Comparison of ENCODE assay signal across 14 cellular contexts in the genomic region with DNA sequence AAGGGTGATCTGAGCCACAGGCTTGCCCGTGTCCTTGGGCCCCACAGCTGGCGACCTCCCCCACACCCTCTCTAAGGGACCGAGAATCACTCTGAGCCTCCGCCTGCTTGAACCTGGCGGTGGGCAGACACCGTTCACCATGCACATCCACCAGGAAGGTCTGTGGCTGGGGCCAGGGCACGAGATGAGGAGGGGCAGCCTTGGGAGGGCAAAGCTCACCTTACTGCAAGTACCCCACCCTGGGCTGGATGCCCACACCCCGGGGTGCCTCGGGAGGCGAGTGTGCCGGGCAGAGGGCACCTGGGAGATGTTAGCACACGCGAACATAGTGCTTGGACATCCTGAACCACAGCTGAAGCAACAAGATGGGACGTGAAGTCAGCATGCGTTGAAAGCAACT.
A peak's percentile ranks its signal among the peaks of the same experiment; 100 is the strongest.
DNase-seq lines count a peak whose midpoint lies in the region; ATAC-seq and TF ChIP-seq lines count a peak whose summit lies in the region.
"Had no signal": no experiment of that assay in that cellular context is flagged by ENCODE, and none has a peak within 500 bp of the region (broad histone marks: within the 10 kb centered on the region; RNA-seq: fewer than 3 reads in every experiment).

No MANE protein-coding gene starts in this region.

- peaks cover 10% of the 10 kb centered on the region for H3K4me1 ChIP-seq in endodermal cell (ENCODE audit: control insufficient read depth, insufficient read depth, low read length)

- TF ChIP-seq CTCF in HFFc6 (IDR thresholded peaks at IDR 0.05), result no peak
- TF ChIP-seq CTCF in activated CD8-positive, alpha-beta T cell treated with anti-CD3 and anti-CD28 coated beads for 36 hours (IDR thresholded peaks at IDR 0.05), result no peak
- no peak for TF ChIP-seq CTCF in endodermal cell (conservative IDR thresholded peaks at IDR 0.05)

- ATAC-seq in activated CD8-positive, alpha-beta T cell treated with anti-CD3 and anti-CD28 coated beads for 36 hours, result no peak
- ATAC-seq in GM18867 (IDR thresholded peaks at IDR 0.05; ENCODE audit: unreplicated experiment), result no peak

- WGBS in endodermal cell (ENCODE audit: insufficient coverage in 1 of 2, insufficient read length in 1 of 2), 2 experiments, result 93 to 94% methylated on average over 6 to 15 of the region's 15 CpGs

- H3K27me3 Mint-ChIP-seq in T-helper 2 cell treated with Interferon-gamma antibody and Interleukin-4, amounts not matched to agents 5 μg/mL and 100 μg/mL, for 36 hours (ENCODE audit: low read depth), result no peaks in the 10 kb centered on the region
- H3K27me3 Mint-ChIP-seq in HFFc6 (ENCODE audit: insufficient read depth) (no peaks in the 10 kb centered on the region; the same call in none of the 2 replicates), endodermal cell (ENCODE audit: insufficient read depth) (no peaks in the 10 kb centered on the region)
- H3K27me3 Mint-ChIP-seq in activated CD8-positive, alpha-beta T cell treated with anti-CD3 and anti-CD28 coated beads for 36 hours, result no peaks in the 10 kb centered on the region

- H3K9me3 Mint-ChIP-seq in T-helper 2 cell treated with Interferon-gamma antibody and Interleukin-4, amounts not matched to agents 5 μg/mL and 100 μg/mL, for 36 hours, result peaks cover 12% of the 10 kb centered on the region
- H3K9me3 Mint-ChIP-seq in HFFc6 (peaks cover 5% of the 10 kb centered on the region; the same call in 1 of the 2 replicates), endodermal cell (peaks cover 11% of the 10 kb centered on the region)
- H3K9me3 Mint-ChIP-seq in activated CD8-positive, alpha-beta T cell treated with anti-CD3 and anti-CD28 coated beads for 36 hours, result peaks cover 6% of the 10 kb centered on the region

- peak overlapping the region; percentile 24 for H3K4me3 Mint-ChIP-seq in T-helper 2 cell treated with Interferon-gamma antibody and Interleukin-4, amounts not matched to agents 5 μg/mL and 100 μg/mL, for 36 hours
- H3K4me3 Mint-ChIP-seq in HFFc6, result peak overlapping the region; percentile 17
- no peak overlapping the region for H3K4me3 Mint-ChIP-seq in activated CD8-positive, alpha-beta T cell treated with anti-CD3 and anti-CD28 coated beads for 36 hours
- H3K4me3 Mint-ChIP-seq in endodermal cell, result no peak overlapping the region

- H3K4me3 ChIP-seq in endodermal cell (ENCODE audit: low read length), result no peak overlapping the region

- H3K27ac ChIP-seq in endodermal cell (ENCODE audit: low read depth, low read length), result no peak overlapping the region

- POLR2A ChIA-PET in activated CD8-positive, alpha-beta T cell treated with anti-CD3 and anti-CD28 coated beads for 36 hours (lab: Charles Lee), result no interaction called here

- CTCF ChIA-PET in activated CD8-positive, alpha-beta T cell treated with anti-CD3 and anti-CD28 coated beads for 36 hours (lab: Charles Lee), result no interaction called here

- H3K27me3 ChIP-seq in endodermal cell (ENCODE audit: control insufficient read depth, insufficient read depth, low read length, poor library complexity, severe bottlenecking), result no peaks in the 10 kb centered on the region

- H3K36me3 ChIP-seq in endodermal cell (ENCODE audit: control insufficient read depth, insufficient read depth, low read length), result peaks cover 2% of the 10 kb centered on the region

- H3K27ac Mint-ChIP-seq in T-helper 2 cell treated with Interferon-gamma antibody and Interleukin-4, amounts not matched to agents 5 μg/mL and 100 μg/mL, for 36 hours, result peak overlapping the region; percentile 69
- H3K27ac Mint-ChIP-seq in HFFc6 (0 out of 2 replicates have a peak overlapping the region, but pooled peaks have one; percentile 51), endodermal cell (peak overlapping the region; percentile 44)
- peak overlapping the region; percentile 11 for H3K27ac Mint-ChIP-seq in activated CD8-positive, alpha-beta T cell treated with anti-CD3 and anti-CD28 coated beads for 36 hours

- H3K9ac ChIP-seq in endodermal cell (ENCODE audit: extremely low read depth, low read length, poor library complexity, severe bottlenecking), result no peak overlapping the region

- H3K36me3 Mint-ChIP-seq in T-helper 2 cell treated with Interferon-gamma antibody and Interleukin-4, amounts not matched to agents 5 μg/mL and 100 μg/mL, for 36 hours (ENCODE audit: low read depth), result peaks cover 39% of the 10 kb centered on the region
- H3K36me3 Mint-ChIP-seq in HFFc6 (ENCODE audit: low read depth) (peaks cover 11% of the 10 kb centered on the region; the same call in 1 of the 2 replicates), endodermal cell (ENCODE audit: low read depth) (peaks cover 14% of the 10 kb centered on the region)
- H3K36me3 Mint-ChIP-seq in activated CD8-positive, alpha-beta T cell treated with anti-CD3 and anti-CD28 coated beads for 36 hours (ENCODE audit: low read depth), result peaks cover 11% of the 10 kb centered on the region

- H3K9me3 ChIP-seq in endodermal cell (ENCODE audit: control insufficient read depth, low read length), result no peaks in the 10 kb centered on the region

- intact Hi-C loops in activated CD8-positive, alpha-beta T cell treated with anti-CD3 and anti-CD28 coated beads for 36 hours (cut with micrococcal nuclease), result no loop called here

- no peak for DNase-seq in T-helper 2 cell treated with Interferon-gamma antibody and Interleukin-4, amounts not matched to agents 5 μg/mL and 100 μg/mL, for 36 hours (ENCODE audit: low spot score)
- DNase-seq in T-helper 2 cell (no peak), HFFc6 (no peak), endodermal cell (no peak), OCI-M1 (lab: John Stamatoyannopoulos, UW) (no peak), retina (no peak)
- DNase-seq in activated CD8-positive, alpha-beta T cell treated with anti-CD3 and anti-CD28 coated beads for 36 hours, result no peak
- DNase-seq: 8988T, GOT3, NCI-H1930, NCI-H2171, NCI-H82, SIG-M5 had no signal

- H3K4me1 Mint-ChIP-seq in T-helper 2 cell treated with Interferon-gamma antibody and Interleukin-4, amounts not matched to agents 5 μg/mL and 100 μg/mL, for 36 hours (ENCODE audit: low read depth), result peaks cover 21% of the 10 kb centered on the region
- peaks cover 40% of the 10 kb centered on the region for H3K4me1 Mint-ChIP-seq in HFFc6 (ENCODE audit: low read depth)
- peaks cover 14% of the 10 kb centered on the region for H3K4me1 Mint-ChIP-seq in activated CD8-positive, alpha-beta T cell treated with anti-CD3 and anti-CD28 coated beads for 36 hours (ENCODE audit: low read depth)
- H3K4me1 Mint-ChIP-seq in endodermal cell, result peaks cover 7% of the 10 kb centered on the region

Comparison
In these comparisons a context has a peak if more than half of its experiments do, and no peak if none do; other contexts are left out.
1. H3K27ac Mint-ChIP-seq: peak in every context shown above with its lines; median percentile 69 in T-helper 2 cell treated with Interferon-gamma antibody and Interleukin-4, amounts not matched to agents 5 μg/mL and 100 μg/mL, for 36 hours; 51 in HFFc6; 44 in endodermal cell; 11 in activated CD8-positive, alpha-beta T cell treated with anti-CD3 and anti-CD28 coated beads for 36 hours.
2. H3K4me3 Mint-ChIP-seq: peak in T-helper 2 cell treated with Interferon-gamma antibody and Interleukin-4, amounts not matched to agents 5 μg/mL and 100 μg/mL, for 36 hours (single experiment) and HFFc6 (single experiment); none in activated CD8-positive, alpha-beta T cell treated with anti-CD3 and anti-CD28 coated beads for 36 hours (single experiment) and endodermal cell (single experiment).